Comparison of ENCODE assay signal across 1 cellular context in the genomic region with DNA sequence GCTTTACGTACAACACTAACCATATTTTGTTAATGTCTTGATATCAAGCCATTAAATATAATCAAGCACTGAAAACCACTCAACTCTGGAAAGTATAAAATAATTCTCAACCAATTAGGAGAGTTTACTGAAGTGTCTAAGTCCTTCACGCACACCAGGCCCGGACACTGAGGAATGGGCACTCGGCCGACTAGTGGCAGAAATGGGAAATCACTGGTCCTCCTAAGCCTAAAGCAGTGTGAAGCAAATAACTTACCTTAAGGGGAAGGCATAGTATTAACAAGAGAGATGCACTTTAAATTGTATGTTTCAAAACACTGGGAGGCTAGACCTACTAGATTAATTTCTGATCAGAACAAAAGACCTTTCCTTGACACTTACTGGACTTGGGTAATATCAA.
TF ChIP-seq lines count a peak whose summit lies in the region.

No MANE protein-coding gene starts in this region.

TF ChIP-seq in GM23338, 12 proteins besides CTCF, POLR2A, EP300 and RAD21 (continued from another document):
- TF ChIP-seq EZH2 (IDR thresholded peaks at IDR 0.05; ENCODE audit: low read depth, unreplicated experiment) (no peak), JUNB (IDR thresholded peaks at IDR 0.05; ENCODE audit: unreplicated experiment) (no peak)
TF ChIP-seq in GM23338: peak in this region for 0.
